22 cellular contexts compared by ENCODE assay signal in genomic region chr13:84487681-84488080, GRCh38.
"Had no signal": no experiment of that assay in that cellular context is flagged by ENCODE, and none has a peak within 500 bp of the region (broad histone marks: within the 10 kb centered on the region; RNA-seq: fewer than 3 reads in every experiment).

No MANE protein-coding gene starts in this region.

- DNase-seq: colonic mucosa; cortex of kidney; effector CD8-positive, alpha-beta T cell; effector memory CD8-positive, alpha-beta T cell; endodermal cell; erythroblast; esophagus squamous epithelium; foreskin fibroblast; foreskin melanocyte; gastrocnemius medialis; glutamatergic neuron; head of caudate nucleus; heart right ventricle; hippocampal formation; left cardiac atrium; left lung; left ventricle myocardium superior; lower lobe of right lung; mesenchymal stem cell; mucosa of descending colon; naive thymus-derived CD4-positive, alpha-beta T cell had no signal

- ATAC-seq: effector memory CD8-positive, alpha-beta T cell; esophagus mucosa; gastrocnemius medialis; heart right ventricle; left cardiac atrium; left lung; left ventricle myocardium superior; lower lobe of right lung; mucosa of descending colon; naive thymus-derived CD4-positive, alpha-beta T cell had no signal
